Comparison of ENCODE assay signal across 8 cellular contexts in the genomic region with DNA sequence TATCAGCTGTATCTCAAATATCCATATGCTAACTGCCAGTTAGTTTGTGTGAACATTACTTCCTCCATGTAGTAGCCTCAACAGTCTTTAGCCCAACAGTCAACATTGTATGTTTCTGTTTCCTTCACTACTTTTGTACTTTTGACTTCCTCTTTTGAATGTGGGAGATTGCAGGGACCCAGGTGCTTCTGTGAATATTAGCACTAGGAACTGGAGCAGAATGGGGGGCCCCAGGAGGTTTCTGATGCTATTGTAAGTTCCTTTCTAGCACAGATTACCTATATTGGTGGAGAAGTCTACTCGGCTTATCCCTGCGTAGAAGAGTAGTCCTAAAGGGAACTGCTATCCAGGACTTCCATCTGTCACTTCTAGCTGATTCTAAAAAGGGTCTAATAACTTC. TPM values are rescaled to one million over a fixed set of nuclear protein-coding genes. Genes with fewer than 3 reads are reported as not detected.
DNase-seq lines count a peak whose midpoint lies in the region; ATAC-seq and TF ChIP-seq lines count a peak whose summit lies in the region.

No MANE protein-coding gene starts in this region.

- no peaks in the 10 kb centered on the region for H3K36me3 ChIP-seq in heart right ventricle

- H3K27me3 Mint-ChIP-seq in natural killer cell treated with Interleukin-12 subunit alpha and Interleukin-12 subunit beta and Interleukin-15 and Interleukin-18, amount 100 ng/mL, for 72 hours = no peaks in the 10 kb centered on the region

- intact Hi-C loops in heart right ventricle (cut with DNase I) = no loop called here

- peak; percentile 40 for ATAC-seq in HG02938 (IDR thresholded peaks at IDR 0.05; ENCODE audit: unreplicated experiment)
- no peak for ATAC-seq in natural killer cell treated with Interleukin-12 subunit alpha and Interleukin-12 subunit beta and Interleukin-15 and Interleukin-18, amount 100 ng/mL, for 72 hours
- no peak for ATAC-seq in HG02678 (IDR thresholded peaks at IDR 0.05; ENCODE audit: unreplicated experiment)
- no peak for ATAC-seq in heart right ventricle

- peaks cover 43 to 64% of the 10 kb centered on the region in 2 donors for H3K4me1 Mint-ChIP-seq in natural killer cell treated with Interleukin-12 subunit alpha and Interleukin-12 subunit beta and Interleukin-15 and Interleukin-18, amount 100 ng/mL, for 72 hours (ENCODE audit: low read depth in 2 of 2)

- H3K27ac Mint-ChIP-seq in natural killer cell treated with Interleukin-12 subunit alpha and Interleukin-12 subunit beta and Interleukin-15 and Interleukin-18, amount 100 ng/mL, for 72 hours = peak overlapping the region; percentile 95 to 96

- peaks cover 0 to 41% (median 11%) of the 10 kb centered on the region in 9 donors for H3K4me1 ChIP-seq in heart right ventricle

- peak overlapping the region in 1 of 10 donors; percentile 30 for H3K4me3 ChIP-seq in heart right ventricle

- DNase-seq in NCI-H2171 treated with DMSO at 0.1 percent for 48 hours (lab: John Stamatoyannopoulos, UW) = peak; percentile 10
- DNase-seq in NCI-H2171 (lab: John Stamatoyannopoulos, UW) = no peak
- peak; percentile 90 for DNase-seq in SKM-1 treated with dmso at 0.1 percent for 144 hours (lab: John Stamatoyannopoulos, UW; ENCODE audit: unreplicated experiment)
- no peak for DNase-seq in natural killer cell treated with Interleukin-12 subunit alpha and Interleukin-12 subunit beta and Interleukin-15 and Interleukin-18, amount 100 ng/mL, for 72 hours (ENCODE audit: low spot score)
- no peak for DNase-seq in iPS-NIHi11 (ENCODE audit: low spot score)
- no peak for DNase-seq in heart right ventricle

- 82 to 84% methylated on average over 2 of the region's 2 CpGs for whole genome bisulfite sequencing in heart right ventricle, 2 donors

- peak overlapping the region in 1 of 10 donors; percentile 89 for H3K27ac ChIP-seq in heart right ventricle

- peaks cover 0 to 14% (median 6%) of the 10 kb centered on the region in 7 donors for H3K27me3 ChIP-seq in heart right ventricle

- no peaks in the 10 kb centered on the region for H3K36me3 Mint-ChIP-seq in natural killer cell treated with Interleukin-12 subunit alpha and Interleukin-12 subunit beta and Interleukin-15 and Interleukin-18, amount 100 ng/mL, for 72 hours

- no peaks in the 10 kb centered on the region for H3K9me3 ChIP-seq in heart right ventricle

- no peak for TF ChIP-seq CTCF in heart right ventricle (IDR thresholded peaks at IDR 0.05)

- peak overlapping the region; percentile 86 for H3K4me3 Mint-ChIP-seq in natural killer cell treated with Interleukin-12 subunit alpha and Interleukin-12 subunit beta and Interleukin-15 and Interleukin-18, amount 100 ng/mL, for 72 hours

- no peaks in the 10 kb centered on the region for H3K9me3 Mint-ChIP-seq in natural killer cell treated with Interleukin-12 subunit alpha and Interleukin-12 subunit beta and Interleukin-15 and Interleukin-18, amount 100 ng/mL, for 72 hours

RNA-seq across cellular contexts. Expression of a gene that starts 2.3 kb away (rescaled TPM):
- 10 to 100 TPM; 10.0 to 37.4 TPM for total RNA-seq in natural killer cell treated with Interleukin-12 subunit alpha and Interleukin-12 subunit beta and Interleukin-15 and Interleukin-18, amount 100 ng/mL, for 72 hours
- total RNA-seq in heart right ventricle = 1 to 10 TPM in 3 of 10 donors, under 1 TPM in 7; 0.39 to 9.4 (median 0.66) TPM
- polyA plus RNA-seq in heart right ventricle = under 1 TPM; 0.51 to 0.64 TPM

Comparison
In these comparisons a context has a peak if more than half of its experiments do, and no peak if none do; other contexts are left out.
1. DNase-seq: peak in NCI-H2171 treated with DMSO at 0.1 percent for 48 hours (single experiment) and SKM-1 treated with dmso at 0.1 percent for 144 hours (single experiment); none in NCI-H2171 (single experiment), natural killer cell treated with Interleukin-12 subunit alpha and Interleukin-12 subunit beta and Interleukin-15 and Interleukin-18, amount 100 ng/mL, for 72 hours (single experiment), iPS-NIHi11 (single experiment) and heart right ventricle (0 of 2).